ENCODE assay signal across 10 cellular contexts in genomic region chr7:123030631-123031030, GRCh38. TPM values are rescaled to one million over a fixed set of nuclear protein-coding genes. Genes with fewer than 3 reads are reported as not detected.
"Had no signal": no experiment of that assay in that cellular context is flagged by ENCODE, and none has a peak within 500 bp of the region (broad histone marks: within the 10 kb centered on the region; RNA-seq: fewer than 3 reads in every experiment).

No MANE protein-coding gene starts in this region.

- ATAC-seq: HCT116, HepG2 had no signal

- H3K9me3 ChIP-seq: HAP-1 had no signal

- DNase-seq: GM23248, GOT3, H7, KBM-7 had no signal

- H3K27ac ChIP-seq: GM23248 had no signal

- H3K36me3 ChIP-seq: HAP-1 had no signal

- H3K4me3 ChIP-seq: GM23248, HAP-1 had no signal

- H3K4me1 ChIP-seq: HAP-1 had no signal

RNA-seq across cellular contexts. Expression of gene TAS2R16, which starts 35.1 kb away (rescaled TPM):
- total RNA-seq: GM23248, H4, H7, HepG2, HT-29 had no signal
- polyA plus RNA-seq: GM23248, HepG2, IgD-negative memory B cell had no signal
